ENCODE assay signal across 8 cellular contexts in genomic region chr12:111404362-111405148, GRCh38. TPM values are rescaled to one million over a fixed set of nuclear protein-coding genes. Genes with fewer than 3 reads are reported as not detected.
A peak's percentile ranks its signal among the peaks of the same experiment; 100 is the strongest.
DNase-seq lines count a peak whose midpoint lies in the region; ATAC-seq and TF ChIP-seq lines count a peak whose summit lies in the region.

No MANE protein-coding gene starts in this region.

- TF ChIP-seq CTCF in GM12865 (IDR thresholded peaks at IDR 0.05; ENCODE audit: insufficient read depth, low read depth, low read length, missing control alignments): no peak
- TF ChIP-seq CTCF in nephron progenitor cell (IDR thresholded peaks at IDR 0.05): no peak

- H3K9me3 ChIP-seq in ectodermal cell (ENCODE audit: control insufficient read depth, low read length): no peaks in the 10 kb centered on the region

- H3K36me3 ChIP-seq in ectodermal cell (ENCODE audit: control insufficient read depth, insufficient read depth, low read length): no peaks in the 10 kb centered on the region

- H3K27ac ChIP-seq in ectodermal cell (ENCODE audit: insufficient read depth, low read depth, low read length, poor library complexity, severe bottlenecking) (no peak overlapping the region), temporal lobe (ENCODE audit: low read depth, low read length) (peak overlapping the region; percentile 56)

- peaks cover 20% of the 10 kb centered on the region for H3K4me1 ChIP-seq in ectodermal cell (ENCODE audit: control insufficient read depth, insufficient read depth, low read length)

- peak overlapping the region; percentile 82 for H3K27ac Mint-ChIP-seq in nephron progenitor cell

- ATAC-seq in HG03342 (IDR thresholded peaks at IDR 0.05; ENCODE audit: unreplicated experiment): peak; percentile 9

- H3K27me3 Mint-ChIP-seq in nephron progenitor cell (ENCODE audit: low read depth, poor library complexity): peaks cover 8% of the 10 kb centered on the region

- no peaks in the 10 kb centered on the region for H3K9me3 Mint-ChIP-seq in nephron progenitor cell

- WGBS in ectodermal cell, 2 experiments: 39 to 40% methylated on average over 20 to 21 of the region's 21 CpGs

- H3K27me3 ChIP-seq in ectodermal cell (ENCODE audit: control insufficient read depth, insufficient read depth, low read length, poor library complexity, severe bottlenecking): peaks cover 21% of the 10 kb centered on the region

- DNase-seq in GM12865 (ENCODE audit: low read depth): peak; percentile 86
- DNase-seq in activated CD4-positive, alpha-beta T cell treated with anti-CD3 and anti-CD28 coated beads for 1 hour: peak; percentile 62
- peak; percentile 33 for DNase-seq in nephron progenitor cell
- no peak for DNase-seq in NK-92 treated with Interleukin-12 subunit alpha and Interleukin-12 subunit beta, amount 100 ng/mL, for 24 hours (lab: John Stamatoyannopoulos, UW)
- no peak for DNase-seq in NOMO-1 treated with dmso at 0.1 percent for 144 hours (lab: John Stamatoyannopoulos, UW; ENCODE audit: unreplicated experiment)

- H3K36me3 Mint-ChIP-seq in nephron progenitor cell (ENCODE audit: low read depth): no peaks in the 10 kb centered on the region

- peaks cover 47% of the 10 kb centered on the region for H3K4me1 Mint-ChIP-seq in nephron progenitor cell

- H3K4me3 Mint-ChIP-seq in nephron progenitor cell: peak overlapping the region; percentile 75

- H3K4me3 ChIP-seq in GM12865 (ENCODE audit: low read depth, low read length) (peak overlapping the region; percentile 83), ectodermal cell (ENCODE audit: insufficient read depth, low read depth, low read length) (peak overlapping the region; percentile 42)

RNA-seq across cellular contexts. Expression of gene SH2B3, which starts 1.2 kb away (rescaled TPM):
- polyA plus RNA-seq in ectodermal cell (2013, experiment 1 of 4): 6.6 TPM
- 7.4 TPM for polyA plus RNA-seq in ectodermal cell (2013, experiment 2 of 4)
- 6.4 TPM for polyA plus RNA-seq in ectodermal cell (2013, experiment 3 of 4)
- polyA plus RNA-seq in ectodermal cell (2013, experiment 4 of 4): 5.4 TPM
- 3.0 TPM for total RNA-seq in temporal lobe

RNA-seq across cellular contexts. Expression of gene PHETA1, which starts 35.7 kb away (rescaled TPM):
- polyA plus RNA-seq in ectodermal cell (2013, experiment 1 of 4): 11.7 TPM
- polyA plus RNA-seq in ectodermal cell (2013, experiment 2 of 4): 11.6 TPM
- polyA plus RNA-seq in ectodermal cell (2013, experiment 3 of 4): 9.0 TPM
- polyA plus RNA-seq in ectodermal cell (2013, experiment 4 of 4): 10.1 TPM
- 8.6 TPM for total RNA-seq in temporal lobe

Comparison
In these comparisons a context has a peak if more than half of its experiments do, and no peak if none do; other contexts are left out.
1. DNase-seq: peak in GM12865 (single experiment), activated CD4-positive, alpha-beta T cell treated with anti-CD3 and anti-CD28 coated beads for 1 hour (single experiment) and nephron progenitor cell (single experiment); none in NK-92 treated with Interleukin-12 subunit alpha and Interleukin-12 subunit beta, amount 100 ng/mL, for 24 hours (single experiment) and NOMO-1 treated with dmso at 0.1 percent for 144 hours (single experiment).